In genomic region chr11:68020575-68020974, GRCh38 we compare ENCODE assay signal across 9 cellular contexts. TPM values are rescaled to one million over a fixed set of nuclear protein-coding genes. Genes with fewer than 3 reads are reported as not detected.
DNase-seq lines count a peak whose midpoint lies in the region; ATAC-seq, FAIRE-seq and TF ChIP-seq lines count a peak whose summit lies in the region.
"Had no signal": no experiment of that assay in that cellular context is flagged by ENCODE, and none has a peak within 500 bp of the region (broad histone marks: within the 10 kb centered on the region; RNA-seq: fewer than 3 reads in every experiment).

No MANE protein-coding gene starts in this region.

- H3K27ac ChIP-seq in BLaER1 treated with 17β-estradiol and CSF1 and Interleukin-3, amounts not matched to agents 10 nM and 100 nM: peak overlapping the region in 5 of 11 experiments; percentile 1 to 29 (median 21); a peak in 6 of 22 replicates
- H3K27ac ChIP-seq in K562 (ENCODE audit: extremely low read depth, low read depth, low read length) (no peak overlapping the region), left lung (no peak overlapping the region)

- H3K36me3 Mint-ChIP-seq in T-cell: peaks cover 6% of the 10 kb centered on the region

- no peak overlapping the region for H3K4me3 Mint-ChIP-seq in T-cell

- H3K36me3 ChIP-seq in BLaER1 treated with 17β-estradiol and CSF1 and Interleukin-3, amounts not matched to agents 10 nM and 100 nM: peaks cover 6 to 74% (median 42%) of the 10 kb centered on the region in 11 experiments; a peak in 17 of 22 replicates
- H3K36me3 ChIP-seq in K562 (ENCODE audit: control insufficient read depth, insufficient read depth, low read length) (no peaks in the 10 kb centered on the region), left lung (peaks cover 0 to 61% of the 10 kb centered on the region in 2 donors)

- H4K20me1 ChIP-seq in BLaER1 treated with 17β-estradiol and CSF1 and Interleukin-3, amounts not matched to agents 10 nM and 100 nM: peaks cover 0 to 57% (median 10%) of the 10 kb centered on the region in 11 experiments; a peak in 11 of 22 replicates
- H4K20me1 ChIP-seq in K562 (replicated peaks; ENCODE audit: control insufficient read depth, insufficient read depth, low read length): peaks cover 4% of the 10 kb centered on the region; the same call in 1 of the 2 replicates

- no peaks in the 10 kb centered on the region for H3K27me3 Mint-ChIP-seq in T-cell

- BruUV-seq in K562 (replicated peaks; lab: Mats Ljungman, UMichigan): no TSS peak

- TF ChIP-seq CTCF in LNCAP (IDR thresholded peaks at IDR 0.05): peak; percentile 57
- TF ChIP-seq CTCF in K562 (IDR thresholded peaks at IDR 0.05 in 2 of 3, conservative IDR thresholded peaks at IDR 0.05 in 1 of 3; ENCODE audit: insufficient read depth in 2 of 3, low read depth in 1 of 3, low read length in 3 of 3): peak; percentile 49 to 52 (median 50)
- TF ChIP-seq CTCF in left lung (IDR thresholded peaks at IDR 0.05): no peak

- DNase-seq in K562 (ENCODE audit: extremely low read depth in 1 of 4, low spot score in 3 of 4): no peak
- DNase-seq in left lung: peak; percentile 71 to 79
- no peak for DNase-seq in T-cell
- DNase-seq in T-helper 2 cell: no peak
- no peak for DNase-seq in NCI-H82 treated with DMSO at 0.1 percent for 48 hours (lab: John Stamatoyannopoulos, UW; ENCODE audit: unreplicated experiment)
- DNase-seq: NCI-H446 treated with DMSO at 0.1 percent for 48 hours had no signal

- TF ChIP-seq POLR2A in K562 (conservative IDR thresholded peaks at IDR 0.05): no peak

- H3K79me2 ChIP-seq in K562 (ENCODE audit: control insufficient read depth, insufficient read depth, low read length): no peaks in the 10 kb centered on the region

- peaks cover 44 to 66% (median 55%) of the 10 kb centered on the region in 10 experiments for H3K4me1 ChIP-seq in BLaER1 treated with 17β-estradiol and CSF1 and Interleukin-3, amounts not matched to agents 10 nM and 100 nM
- H3K4me1 ChIP-seq in K562 (replicated peaks in 1 of 2; ENCODE audit: control insufficient read depth in 2 of 2, insufficient read depth in 2 of 2, low read length in 2 of 2) (peaks cover 0 to 54% of the 10 kb centered on the region in 2 experiments; a peak in 3 of 5 replicates), left lung (peaks cover 0 to 29% of the 10 kb centered on the region in 2 donors)

- intact Hi-C loops in K562 (cut with micrococcal nuclease) (no loop called here), left lung (cut with DNase I) (no loop called here)

- CTCF ChIA-PET in K562 (lab: Yijun Ruan, JAX; ENCODE audit: low intra/inter-chr PET ratio): interaction anchor here (1.2 kb wide), 1 partner anchor 11 kb away, joined by 5 read pairs; the partner anchor contains the start of gene ALDH3B1
- CTCF ChIA-PET in T-cell (lab: Charles Lee): no interaction called here

- H3K27ac Mint-ChIP-seq in T-cell: no peak overlapping the region

- in situ Hi-C loops in K562 (cut with MboI): no loop called here

- FAIRE-seq in K562 (lab: Jason Lieb, UNC): no peak

- no peak overlapping the region for H2AFZ ChIP-seq in K562 (ENCODE audit: low read depth, low read length)

- H3K4me2 ChIP-seq in BLaER1 treated with 17β-estradiol and CSF1 and Interleukin-3, amounts not matched to agents 10 nM and 100 nM: peak overlapping the region; percentile 11 to 83 (median 60); a peak in 20 of 22 replicates
- H3K4me2 ChIP-seq in K562 (ENCODE audit: insufficient read depth, low read length): no peak overlapping the region

- H3K9ac ChIP-seq in BLaER1 treated with 17β-estradiol and CSF1 and Interleukin-3, amounts not matched to agents 10 nM and 100 nM: peak overlapping the region in 8 of 11 experiments; percentile 3 to 54 (median 36); a peak in 11 of 22 replicates
- H3K9ac ChIP-seq in K562 (ENCODE audit: insufficient read depth in 1 of 2, low read depth in 2 of 2, low read length in 2 of 2): no peak overlapping the region

- POLR2A ChIA-PET in K562 (lab: Yijun Ruan, JAX): interaction anchor here (2.3 kb wide), 1 partner anchor 23 kb away, joined by 7 read pairs; no protein-coding TSS in a partner anchor
- POLR2A ChIA-PET in T-cell (lab: Charles Lee): no interaction called here

- H3K9me1 ChIP-seq in K562 (ENCODE audit: control insufficient read depth, insufficient read depth, low read length): no peaks in the 10 kb centered on the region

- ATAC-seq in K562 (peak; percentile 62), left lung (peak; percentile 68), T-cell (replicated peaks in 1 of 4) (no peak), HG03095 (IDR thresholded peaks at IDR 0.05; ENCODE audit: unreplicated experiment) (no peak)

- no peak for TF ChIP-seq EP300 in K562 (IDR thresholded peaks at IDR 0.05; ENCODE audit: low read length)

- H3K4me3 ChIP-seq in BLaER1 treated with 17β-estradiol and CSF1 and Interleukin-3, amounts not matched to agents 10 nM and 100 nM: no peak overlapping the region
- H3K4me3 ChIP-seq in K562: no peak overlapping the region
- H3K4me3 ChIP-seq in left lung: no peak overlapping the region

- peaks cover 4 to 5% (median 5%) of the 10 kb centered on the region in 3 donors for H3K9me3 Mint-ChIP-seq in T-cell

- no peaks in the 10 kb centered on the region for H3K4me1 Mint-ChIP-seq in T-cell

- TF ChIP-seq RAD21 in K562 (CRISPR knock-in tag; conservative IDR thresholded peaks at IDR 0.05 in 1 of 2, IDR thresholded peaks at IDR 0.05 in 1 of 2): peak in 1 of 2 experiments; percentile 37; a peak in 2 of 4 replicates

- no peaks in the 10 kb centered on the region for H3K27me3 ChIP-seq in BLaER1 treated with 17β-estradiol and CSF1 and Interleukin-3, amounts not matched to agents 10 nM and 100 nM
- H3K27me3 ChIP-seq in K562 (ENCODE audit: control insufficient read depth in 2 of 2, insufficient read depth in 2 of 2, low read length in 2 of 2): no peaks in the 10 kb centered on the region
- no peaks in the 10 kb centered on the region for H3K27me3 ChIP-seq in left lung

- 20% methylated on average over 10 of the region's 11 CpGs for WGBS in K562 (ENCODE audit: insufficient coverage, low coverage, missing lambda C conversion rate)

- H3K9me3 ChIP-seq in BLaER1 treated with 17β-estradiol and CSF1 and Interleukin-3, amounts not matched to agents 10 nM and 100 nM (replicated peaks in 1 of 11): peaks cover 0 to 7% (median 0%) of the 10 kb centered on the region in 11 experiments; a peak in 4 of 22 replicates
- no peaks in the 10 kb centered on the region for H3K9me3 ChIP-seq in K562 (replicated peaks; ENCODE audit: control insufficient read depth, insufficient read depth, low read depth, low read length)
- H3K9me3 ChIP-seq in left lung: no peaks in the 10 kb centered on the region

RNA-seq across cellular contexts. Expression of gene NDUFS8, which starts 9.9 kb away (rescaled TPM):
- 41.2 and 158 TPM in 2 replicates for total RNA-seq in K562 (2011; cell fraction: chromatin; rRNA removed; ENCODE audit: low replicate concordance)
- total RNA-seq in K562 (2011; cell fraction: nucleolus; rRNA removed): 168 and 170 TPM in 2 replicates
- 99.4 and 102 TPM in 2 replicates for total RNA-seq in K562 (2011; cell fraction: nucleoplasm; rRNA removed)
- total RNA-seq in K562 (2014; rRNA removed) (351 and 419 TPM in 2 replicates), K562 (2014; rRNA removed; fragmentation: Illumina TruSeq; extraction: Trizol) (60.0 and 91.3 TPM in 2 replicates), K562 (2015; rRNA removed; fragmentation: Illumina TruSeq; extraction: Trizol) (146 and 150 TPM in 2 replicates), K562 (2021) (271 and 294 TPM in 2 replicates), left lung (100 to 1,000 TPM; 148 to 151 TPM), T-cell (100 to 1,000 TPM in 2 of 5 donors, 10 to 100 TPM in 3; 76.9 to 102 (median 91.1) TPM)
- polyA plus RNA-seq in K562 (2011; rRNA removed) (67.2 and 68.7 TPM in 2 replicates), K562 (2014; fragmentation: Illumina TruSeq; extraction: Trizol) (101 and 156 TPM in 2 replicates), K562 (2014; fragmentation: Nextera tagmentation; extraction: Ambion mirVana) (10 to 100 TPM; 36.5 to 65.1 TPM), K562 (2014; rRNA removed) (241 and 257 TPM in 2 replicates)
- 181 and 505 TPM in 2 replicates for polyA plus RNA-seq in K562 (2011; cell fraction: cytosol; rRNA removed)
- 116 and 178 TPM in 2 replicates for polyA plus RNA-seq in K562 (2011; cell fraction: nucleus; rRNA removed)
- 247 and 317 TPM in 2 replicates for polyA plus RNA-seq in K562 (2012)
- 28.2 and 47.3 TPM in 2 replicates for polyA minus RNA-seq in K562 (2011; rRNA and poly(A)+ RNA removed)
- 128 and 135 TPM in 2 replicates for polyA minus RNA-seq in K562 (2011; cell fraction: cytosol; rRNA and poly(A)+ RNA removed)
- 55.5 and 65.1 TPM in 2 replicates for polyA minus RNA-seq in K562 (2011; cell fraction: nucleus; rRNA and poly(A)+ RNA removed)

RNA-seq across cellular contexts. Expression of gene ALDH3B1, which starts 10.4 kb away (rescaled TPM):
- 0.14 and 0.70 TPM in 2 replicates for total RNA-seq in K562 (2011; cell fraction: chromatin; rRNA removed; ENCODE audit: low replicate concordance)
- 0.13 and 0.17 TPM in 2 replicates for total RNA-seq in K562 (2011; cell fraction: nucleolus; rRNA removed)
- 0.07 and 0.15 TPM in 2 replicates for total RNA-seq in K562 (2011; cell fraction: nucleoplasm; rRNA removed)
- 0.37 TPM in 1 of 2 replicates, not detected in the other for total RNA-seq in K562 (2014; rRNA removed)
- total RNA-seq in K562 (2014; rRNA removed; fragmentation: Illumina TruSeq; extraction: Trizol): 0.04 TPM in 1 of 2 replicates, not detected in the other
- 0.07 and 0.08 TPM in 2 replicates for total RNA-seq in K562 (2015; rRNA removed; fragmentation: Illumina TruSeq; extraction: Trizol)
- 0.13 and 0.35 TPM in 2 replicates for total RNA-seq in K562 (2021)
- 0.10 and 0.19 TPM in 2 replicates for polyA plus RNA-seq in K562 (2011; rRNA removed)
- 0.18 and 0.36 TPM in 2 replicates for polyA plus RNA-seq in K562 (2011; cell fraction: cytosol; rRNA removed)
- polyA plus RNA-seq in K562 (2011; cell fraction: nucleus; rRNA removed): 0.21 and 0.30 TPM in 2 replicates
- 0.42 and 1.4 TPM in 2 replicates for polyA plus RNA-seq in K562 (2012)
- polyA plus RNA-seq in K562 (2014; fragmentation: Illumina TruSeq; extraction: Trizol): 0.06 and 0.15 TPM in 2 replicates
- under 1 TPM in 1 of 2 experiments, not detected in 1; 0.01 TPM for polyA plus RNA-seq in K562 (2014; fragmentation: Nextera tagmentation; extraction: Ambion mirVana)
- 0.21 and 0.43 TPM in 2 replicates for polyA plus RNA-seq in K562 (2014; rRNA removed)
- polyA minus RNA-seq in K562 (2011; rRNA and poly(A)+ RNA removed): 0.03 TPM in 1 of 2 replicates, not detected in the other
- polyA minus RNA-seq in K562 (2011; cell fraction: cytosol; rRNA and poly(A)+ RNA removed): 1.5 TPM in 1 of 2 replicates, not detected in the other
- 0.11 and 0.54 TPM in 2 replicates for polyA minus RNA-seq in K562 (2011; cell fraction: nucleus; rRNA and poly(A)+ RNA removed)
- 10 to 100 TPM; 59.3 to 87.1 TPM for total RNA-seq in left lung
- total RNA-seq in T-cell: under 1 TPM; 0.20 to 0.53 (median 0.25) TPM

RNA-seq across cellular contexts. Expression of gene UNC93B1, which starts 16.7 kb away (rescaled TPM):
- 14.0 and 42.4 TPM in 2 replicates for total RNA-seq in K562 (2011; cell fraction: chromatin; rRNA removed; ENCODE audit: low replicate concordance)
- total RNA-seq in K562 (2011; cell fraction: nucleolus; rRNA removed): 38.0 and 40.8 TPM in 2 replicates
- total RNA-seq in K562 (2011; cell fraction: nucleoplasm; rRNA removed): 17.3 and 24.9 TPM in 2 replicates
- total RNA-seq in K562 (2014; rRNA removed) (10.1 and 12.2 TPM in 2 replicates), K562 (2014; rRNA removed; fragmentation: Illumina TruSeq; extraction: Trizol) (3.7 and 4.3 TPM in 2 replicates), K562 (2015; rRNA removed; fragmentation: Illumina TruSeq; extraction: Trizol) (2.3 and 3.3 TPM in 2 replicates), K562 (2021) (13.6 and 14.1 TPM in 2 replicates), left lung (10 to 100 TPM; 52.5 to 98.9 TPM), T-cell (10 to 100 TPM; 16.7 to 38.6 (median 27.8) TPM)
- polyA plus RNA-seq in K562 (2011; rRNA removed) (8.6 and 10.0 TPM in 2 replicates), K562 (2014; fragmentation: Illumina TruSeq; extraction: Trizol) (5.1 and 6.5 TPM in 2 replicates), K562 (2014; fragmentation: Nextera tagmentation; extraction: Ambion mirVana) (under 1 TPM; 0.10 to 0.17 TPM), K562 (2014; rRNA removed) (7.3 and 11.6 TPM in 2 replicates)
- polyA plus RNA-seq in K562 (2011; cell fraction: cytosol; rRNA removed): 11.3 and 17.7 TPM in 2 replicates
- polyA plus RNA-seq in K562 (2011; cell fraction: nucleus; rRNA removed): 30.9 and 40.1 TPM in 2 replicates
- 6.5 and 9.5 TPM in 2 replicates for polyA plus RNA-seq in K562 (2012)
- polyA minus RNA-seq in K562 (2011; rRNA and poly(A)+ RNA removed): 5.2 and 8.3 TPM in 2 replicates
- 9.3 and 11.6 TPM in 2 replicates for polyA minus RNA-seq in K562 (2011; cell fraction: cytosol; rRNA and poly(A)+ RNA removed)
- polyA minus RNA-seq in K562 (2011; cell fraction: nucleus; rRNA and poly(A)+ RNA removed): 12.3 and 12.5 TPM in 2 replicates

RNA-seq across cellular contexts. Expression of gene TCIRG1, which starts 18.2 kb away (rescaled TPM):
- total RNA-seq in K562 (2011; cell fraction: chromatin; rRNA removed; ENCODE audit: low replicate concordance): 106 and 531 TPM in 2 replicates
- 492 and 517 TPM in 2 replicates for total RNA-seq in K562 (2011; cell fraction: nucleolus; rRNA removed)
- 190 and 232 TPM in 2 replicates for total RNA-seq in K562 (2011; cell fraction: nucleoplasm; rRNA removed)
- total RNA-seq in K562 (2014; rRNA removed) (78.0 and 82.8 TPM in 2 replicates), K562 (2014; rRNA removed; fragmentation: Illumina TruSeq; extraction: Trizol) (2.5 and 5.5 TPM in 2 replicates), K562 (2015; rRNA removed; fragmentation: Illumina TruSeq; extraction: Trizol) (24.4 and 28.7 TPM in 2 replicates), K562 (2021) (96.4 and 108 TPM in 2 replicates), left lung (100 to 1,000 TPM; 191 to 323 TPM), T-cell (100 to 1,000 TPM; 184 to 292 (median 246) TPM)
- polyA plus RNA-seq in K562 (2011; rRNA removed) (31.1 and 72.7 TPM in 2 replicates), K562 (2014; fragmentation: Illumina TruSeq; extraction: Trizol) (13.1 and 33.3 TPM in 2 replicates), K562 (2014; fragmentation: Nextera tagmentation; extraction: Ambion mirVana) (1 to 10 TPM in 1 of 2 experiments, under 1 TPM in 1; 0.49 to 1.9 TPM), K562 (2014; rRNA removed) (113 and 143 TPM in 2 replicates)
- 56.1 and 92.6 TPM in 2 replicates for polyA plus RNA-seq in K562 (2011; cell fraction: cytosol; rRNA removed)
- 923 and 1,215 TPM in 2 replicates for polyA plus RNA-seq in K562 (2011; cell fraction: nucleus; rRNA removed)
- 55.4 and 115 TPM in 2 replicates for polyA plus RNA-seq in K562 (2012)
- polyA minus RNA-seq in K562 (2011; rRNA and poly(A)+ RNA removed): 9.7 and 11.0 TPM in 2 replicates
- 28.2 and 33.0 TPM in 2 replicates for polyA minus RNA-seq in K562 (2011; cell fraction: cytosol; rRNA and poly(A)+ RNA removed)
- polyA minus RNA-seq in K562 (2011; cell fraction: nucleus; rRNA and poly(A)+ RNA removed): 139 and 154 TPM in 2 replicates

Comparison
In these comparisons a context has a peak if more than half of its experiments do, and no peak if none do; other contexts are left out.
1. H3K9ac ChIP-seq: peak in BLaER1 treated with 17β-estradiol and CSF1 and Interleukin-3, amounts not matched to agents 10 nM and 100 nM (8 of 11); none in K562 (0 of 2).
2. CTCF ChIP-seq: peak in LNCAP (single experiment) and K562 (3 of 3); none in left lung (0 of 2).
3. ATAC-seq: peak in K562 (single experiment) and left lung (single experiment); none in T-cell (0 of 4) and HG03095 (single experiment).
4. DNase-seq: peak in left lung (2 of 2); none in K562 (0 of 4), T-cell (0 of 34), T-helper 2 cell (0 of 5) and NCI-H82 treated with DMSO at 0.1 percent for 48 hours (single experiment).
5. RNA of gene ALDH3B1, which starts 10.4 kb away (total RNA-seq): 59.3 to 87.1 TPM in left lung; 0.20 to 0.53 TPM in T-cell and 0.04 to 0.70 TPM in K562; every median in the first group is over 10 times any median in the second.